In the genomic region with DNA sequence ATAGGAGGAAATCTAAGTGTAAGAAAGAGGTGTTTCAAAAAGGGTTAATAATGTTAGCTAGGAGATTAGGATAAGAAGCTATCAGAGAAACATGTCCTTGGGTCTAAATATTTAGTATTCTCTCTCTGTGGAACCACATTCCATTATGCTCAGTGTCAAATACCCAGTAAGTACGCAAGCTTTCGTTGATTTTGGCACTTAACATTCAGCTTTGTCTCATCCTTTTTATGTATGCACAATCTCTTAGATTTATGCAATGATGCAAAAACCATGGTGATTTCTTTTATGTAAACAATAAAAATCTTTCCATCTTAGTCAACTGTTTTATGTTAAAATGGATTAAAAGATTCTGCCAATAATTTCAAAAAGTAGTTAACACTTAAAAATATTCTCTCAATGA, we compare ENCODE assay signal across 23 cellular contexts.
"Had no signal": no experiment of that assay in that cellular context is flagged by ENCODE, and none has a peak within 500 bp of the region (broad histone marks: within the 10 kb centered on the region; RNA-seq: fewer than 3 reads in every experiment).

No MANE protein-coding gene starts in this region.

- DNase-seq: cerebellar nuclear complex; colonic mucosa; effector CD4-positive, alpha-beta T cell; endodermal cell; erythroblast; foreskin keratinocyte; islet precursor cell; mammary epithelial cell; naive thymus-derived CD4-positive, alpha-beta T cell; nephron progenitor cell; psoas muscle; retina; right lobe of liver; spleen; stimulated activated CD4-positive, alpha-beta T cell treated with anti-CD3 and anti-CD28 coated beads, Interleukin-15, amount 100 ng/mL, for 24 hours; stimulated activated CD4-positive, alpha-beta T cell treated with anti-CD3 and anti-CD28 coated beads, Interleukin-1b, Interleukin-23, amount 100 ng/mL, for 48 hours; stimulated activated CD4-positive, alpha-beta T cell treated with anti-CD3 and anti-CD28 coated beads, Interleukin-4, amount 100 ng/mL, for 24 hours; testis; upper lobe of right lung had no signal

- H3K4me3 ChIP-seq: colonic mucosa, hepatocyte, psoas muscle, right lobe of liver, spleen, testis, tibial nerve, upper lobe of right lung had no signal

- H3K27me3 ChIP-seq: colonic mucosa, foreskin keratinocyte, hepatocyte, right lobe of liver, spleen, testis, tibial nerve, upper lobe of right lung had no signal

- ATAC-seq: foreskin keratinocyte; left lobe of liver; naive thymus-derived CD4-positive, alpha-beta T cell; psoas muscle; right lobe of liver; stimulated activated memory B cell treated with anti-CD40 and anti-IgM and Interleukin-4, amounts not matched to agents 10 μg/mL and 1 μg/mL and 100 μg/mL, for 72 hours; upper lobe of right lung had no signal

- H3K36me3 ChIP-seq: colonic mucosa, right lobe of liver, spleen, tibial nerve, upper lobe of right lung had no signal

- H3K27ac ChIP-seq: colonic mucosa, foreskin keratinocyte, hepatocyte, psoas muscle, right lobe of liver, spleen, testis, tibial nerve, upper lobe of right lung had no signal

- H3K4me1 ChIP-seq: colonic mucosa, psoas muscle, right lobe of liver, spleen, testis, tibial nerve, upper lobe of right lung had no signal

- H2AFZ ChIP-seq: hepatocyte had no signal

- H3K79me2 ChIP-seq: hepatocyte had no signal

- H3K4me2 ChIP-seq: hepatocyte had no signal

- H3K9me3 ChIP-seq: colonic mucosa, psoas muscle, right lobe of liver, spleen, testis, tibial nerve, upper lobe of right lung had no signal
